ENCODE assay signal across 8 cellular contexts in genomic region chr6:53792973-53793317, GRCh38. TPM values are rescaled to one million over a fixed set of nuclear protein-coding genes. Genes with fewer than 3 reads are reported as not detected.
DNase-seq lines count a peak whose midpoint lies in the region; ATAC-seq and TF ChIP-seq lines count a peak whose summit lies in the region.

No MANE protein-coding gene starts in this region.

- H3K36me3 Mint-ChIP-seq in type B pancreatic cell = peaks cover 10% of the 10 kb centered on the region

- H3K9me3 ChIP-seq in cardiac muscle cell (ENCODE audit: low read depth) (no peaks in the 10 kb centered on the region), right lobe of liver (peaks cover 0 to 5% (median 0%) of the 10 kb centered on the region in 4 donors)

- peak overlapping the region; percentile 75 for H3K4me3 ChIP-seq in cardiac muscle cell
- H3K4me3 ChIP-seq in astrocyte of the spinal cord (ENCODE audit: low read depth, low read length) = peak overlapping the region; percentile 76
- H3K4me3 ChIP-seq in right lobe of liver = peak overlapping the region; percentile 68 to 73 (median 72)
- no peak overlapping the region for H3K4me3 ChIP-seq in lower leg skin (ENCODE audit: low read depth, poor library complexity, severe bottlenecking)

- H3K27me3 ChIP-seq in cardiac muscle cell (peaks cover 9% of the 10 kb centered on the region), right lobe of liver (peaks cover 0 to 4% of the 10 kb centered on the region in 2 donors)

- no peak for TF ChIP-seq CTCF in cardiac muscle cell (IDR thresholded peaks at IDR 0.05; ENCODE audit: low read depth, low read length)
- TF ChIP-seq CTCF in astrocyte of the spinal cord (IDR thresholded peaks at IDR 0.05; ENCODE audit: low read depth, low read length) = no peak
- TF ChIP-seq CTCF in right lobe of liver (IDR thresholded peaks at IDR 0.05) = no peak
- no peak for TF ChIP-seq CTCF in type B pancreatic cell (conservative IDR thresholded peaks at IDR 0.05)
- no peak for TF ChIP-seq CTCF in lower leg skin (IDR thresholded peaks at IDR 0.05)

- TF ChIP-seq POLR2A in right lobe of liver (IDR thresholded peaks at IDR 0.05) (no peak), lower leg skin (IDR thresholded peaks at IDR 0.05) (no peak)

- in situ Hi-C loops in astrocyte of the spinal cord (cut with HindIII; ENCODE audit: low sequenced_read_pairs) = no loop called here

- peaks cover 26% of the 10 kb centered on the region for H3K4me1 Mint-ChIP-seq in type B pancreatic cell (ENCODE audit: unreplicated experiment)

- H3K27me3 Mint-ChIP-seq in type B pancreatic cell = peaks cover 14% of the 10 kb centered on the region

- ATAC-seq in right lobe of liver = no peak
- ATAC-seq in GM19452 (IDR thresholded peaks at IDR 0.05; ENCODE audit: unreplicated experiment) = no peak

- peak overlapping the region; percentile 98 for H3K4me3 Mint-ChIP-seq in type B pancreatic cell

- no peak for DNase-seq in cardiac muscle cell (ENCODE audit: low read depth in 1 of 2, low spot score in 1 of 2)
- no peak for DNase-seq in cardiac septum (ENCODE audit: low spot score)
- DNase-seq in astrocyte of the spinal cord (ENCODE audit: low read depth, low spot score) = no peak
- DNase-seq in right lobe of liver = no peak
- DNase-seq in type B pancreatic cell (ENCODE audit: extremely low spot score, unreplicated experiment) = no peak
- DNase-seq in lower leg skin (ENCODE audit: low spot score in 2 of 2) = no peak
- DNase-seq in NOMO-1 (lab: John Stamatoyannopoulos, UW; ENCODE audit: unreplicated experiment in 2 of 2) = no peak

- intact Hi-C loops in cardiac septum (cut with DNase I) (loop anchor here (10.0 kb wide), 1 partner anchor 248 kb away; the partner anchor contains the start of gene GCLC), right lobe of liver (cut with DNase I) (no loop called here), lower leg skin (cut with DNase I; ENCODE audit: low total_unique reads) (no loop called here)

- 20% methylated on average over 3 of the region's 3 CpGs for WGBS in right lobe of liver (ENCODE audit: insufficient coverage, low coverage, low lambda C conversion rate, missing lambda C conversion rate)
- WGBS in lower leg skin, 2 donors = 48% methylated on average over 3 of the region's 3 CpGs

- H3K27ac ChIP-seq in cardiac muscle cell (peak overlapping the region; percentile 3), right lobe of liver (no peak overlapping the region)

- H3K36me3 ChIP-seq in cardiac muscle cell (no peaks in the 10 kb centered on the region), right lobe of liver (no peaks in the 10 kb centered on the region)

- peaks cover 4% of the 10 kb centered on the region for H3K9me3 Mint-ChIP-seq in type B pancreatic cell

- peak overlapping the region; percentile 99 for H3K27ac Mint-ChIP-seq in type B pancreatic cell

- H3K4me1 ChIP-seq in cardiac muscle cell (ENCODE audit: low read depth) (peaks cover 3% of the 10 kb centered on the region), right lobe of liver (peaks cover 0 to 21% (median 5%) of the 10 kb centered on the region in 4 donors)

RNA-seq across cellular contexts. Expression of gene LRRC1, which starts 1.9 kb away (rescaled TPM):
- 9.1 and 10.0 TPM in 2 replicates for total RNA-seq in cardiac muscle cell
- polyA plus RNA-seq in cardiac muscle cell = 8.9 and 11.4 TPM in 2 replicates
- total RNA-seq in cardiac septum = 6.4 TPM
- total RNA-seq in right lobe of liver = 1 to 10 TPM in 4 of 6 experiments, under 1 TPM in 2; 0.46 to 3.2 (median 1.4) TPM
- 28.9 and 60.0 TPM in 2 replicates for total RNA-seq in type B pancreatic cell (ENCODE audit: low replicate concordance)
- total RNA-seq in lower leg skin = 10 to 100 TPM; 39.0 to 62.5 (median 52.2) TPM
